28 cellular contexts compared by ENCODE assay signal in the genomic region with DNA sequence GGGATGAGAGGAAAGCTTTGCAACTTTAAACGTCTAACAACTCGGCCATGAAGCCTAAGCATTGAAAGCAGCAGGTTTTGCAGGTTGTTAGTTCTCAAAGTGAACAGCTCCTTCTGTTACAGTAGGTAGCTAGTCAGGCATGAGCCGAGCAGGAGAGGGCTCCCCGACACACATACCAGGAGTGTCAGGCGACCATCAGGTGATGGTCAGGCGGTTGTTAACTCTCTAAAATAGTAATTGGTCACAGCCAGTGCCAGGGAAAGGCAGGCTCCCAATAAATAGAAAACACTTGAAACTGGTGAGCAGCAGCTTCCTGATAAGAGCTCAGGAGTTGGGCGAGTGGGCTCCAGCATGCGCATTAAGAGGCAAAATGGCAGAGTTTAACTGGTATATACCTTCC. TPM values are rescaled to one million over a fixed set of nuclear protein-coding genes. Genes with fewer than 3 reads are reported as not detected.
"Had no signal": no experiment of that assay in that cellular context is flagged by ENCODE, and none has a peak within 500 bp of the region (broad histone marks: within the 10 kb centered on the region; RNA-seq: fewer than 3 reads in every experiment).

No MANE protein-coding gene starts in this region.

- H3K27me3 ChIP-seq: upper lobe of right lung, vagina had no signal

- H3K9me3 ChIP-seq: heart right ventricle, spleen, tibial nerve, upper lobe of right lung, vagina had no signal

- H3K4me1 ChIP-seq: upper lobe of right lung had no signal

- DNase-seq: effector memory CD4-positive, alpha-beta T cell; hypothalamus; kidney glomerular epithelial cell; mesenchymal stem cell; midbrain; posterior cingulate gyrus; spleen; stimulated activated CD4-positive, alpha-beta T cell treated with anti-CD3 and anti-CD28 coated beads, Interleukin-15, amount 100 ng/mL, for 24 hours; stimulated activated CD4-positive, alpha-beta T cell treated with anti-CD3 and anti-CD28 coated beads, Interleukin-1b, Interleukin-23, amount 100 ng/mL, for 48 hours; stimulated activated CD4-positive, alpha-beta T cell treated with anti-CD3 and anti-CD28 coated beads, Interleukin-4, amount 100 ng/mL, for 24 hours; upper lobe of right lung had no signal

- H3K27ac Mint-ChIP-seq: stimulated activated memory B cell treated with anti-CD40 and anti-IgM and Interleukin-4, amounts not matched to agents 10 μg/mL and 1 μg/mL and 100 μg/mL, for 72 hours; stimulated activated naive CD8-positive, alpha-beta T cell treated with anti-CD3 and anti-CD28 coated beads, Interleukin-15, Interleukin-2, amounts not matched to agents 100 ng/mL and 50 ng/mL, for 24 hours had no signal

- H3K36me3 Mint-ChIP-seq: stimulated activated memory B cell treated with anti-CD40 and anti-IgM and Interleukin-4, amounts not matched to agents 10 μg/mL and 1 μg/mL and 100 μg/mL, for 72 hours had no signal

- H3K4me3 Mint-ChIP-seq: stimulated activated memory B cell treated with anti-CD40 and anti-IgM and Interleukin-4, amounts not matched to agents 10 μg/mL and 1 μg/mL and 100 μg/mL, for 72 hours; stimulated activated naive CD8-positive, alpha-beta T cell treated with anti-CD3 and anti-CD28 coated beads, Interleukin-15, Interleukin-2, amounts not matched to agents 100 ng/mL and 50 ng/mL, for 24 hours had no signal

- FAIRE-seq: endometrium, frontal cortex, islet of Langerhans had no signal

- ATAC-seq: esophagus mucosa; left lobe of liver; sciatic nerve; stimulated activated memory B cell treated with anti-CD40 and anti-IgM and Interleukin-4, amounts not matched to agents 10 μg/mL and 1 μg/mL and 100 μg/mL, for 72 hours; upper lobe of right lung had no signal

- H3K36me3 ChIP-seq: heart right ventricle, spleen, tibial nerve, upper lobe of right lung, vagina had no signal

- H3K4me3 ChIP-seq: heart right ventricle, lung, spleen, tibial nerve, upper lobe of right lung, vagina had no signal

- H3K4me1 Mint-ChIP-seq: stimulated activated memory B cell treated with anti-CD40 and anti-IgM and Interleukin-4, amounts not matched to agents 10 μg/mL and 1 μg/mL and 100 μg/mL, for 72 hours had no signal

- H3K9me3 Mint-ChIP-seq: stimulated activated memory B cell treated with anti-CD40 and anti-IgM and Interleukin-4, amounts not matched to agents 10 μg/mL and 1 μg/mL and 100 μg/mL, for 72 hours; stimulated activated naive CD8-positive, alpha-beta T cell treated with anti-CD3 and anti-CD28 coated beads, Interleukin-15, Interleukin-2, amounts not matched to agents 100 ng/mL and 50 ng/mL, for 24 hours had no signal

- H3K27ac ChIP-seq: spleen, tibial nerve, upper lobe of right lung, vagina had no signal

RNA-seq across cellular contexts. Expression of gene DAPL1, which starts 53.5 kb away (rescaled TPM):
- total RNA-seq: fibroblast of lung, frontal cortex, glomerular endothelial cell, heart right ventricle, left lobe of liver, lung, osteocyte, pulmonary artery endothelial cell, sciatic nerve, skeletal muscle tissue, upper lobe of right lung had no signal
- polyA plus RNA-seq: fibroblast of lung had no signal
